ENCODE assay signal across 1 cellular context in genomic region chr6:139374357-139375238, GRCh38.
TF ChIP-seq lines count a peak whose summit lies in the region.

CITED2 (minus strand) TSS chr6:139374648; CDS start chr6:139373944, 704 bp downstream.

TF ChIP-seq in H1, 55 proteins besides CTCF, POLR2A, EP300 and RAD21 (continued from another document):
- TF ChIP-seq ATF3 (IDR thresholded peaks at IDR 0.05; ENCODE audit: insufficient read depth, low read depth, low read length): no peak
- peak; percentile 99 for TF ChIP-seq TAF1 (IDR thresholded peaks at IDR 0.05; ENCODE audit: low read depth, low read length)
- TF ChIP-seq KDM1A (IDR thresholded peaks at IDR 0.05; ENCODE audit: borderline replicate concordance, low read length): no peak
- peak; percentile 45 for TF ChIP-seq PHF8 (conservative IDR thresholded peaks at IDR 0.05; ENCODE audit: low read depth, low read length)
- peak; percentile 75 for TF ChIP-seq E2F6 (IDR thresholded peaks at IDR 0.05)
- peak; percentile 96 for TF ChIP-seq POLR2AphosphoS5 (IDR thresholded peaks at IDR 0.05; ENCODE audit: low read depth, low read length)
- peak; percentile 56; the same call in 1 of the 2 replicates for TF ChIP-seq CHD1 (IDR thresholded peaks at IDR 0.05; ENCODE audit: low read depth, low read length)
